In genomic region chr11:57464343-57465181, GRCh38 we compare ENCODE assay signal across 1 cellular context.
TF ChIP-seq lines count a peak whose summit lies in the region.

No MANE protein-coding gene starts in this region.

TF ChIP-seq in K562, 482 proteins besides CTCF, POLR2A, EP300 and RAD21 (continues in another document):
- no peak for TF ChIP-seq ZNF239 (CRISPR knock-in tag; IDR thresholded peaks at IDR 0.05)
- peak; percentile 18 to 65; a peak in 1 of 4 replicates for TF ChIP-seq KDM1A (IDR thresholded peaks at IDR 0.05)
- TF ChIP-seq PHF8 (IDR thresholded peaks at IDR 0.05; ENCODE audit: borderline replicate concordance, low read length) = no peak
- no peak for TF ChIP-seq PRPF4 (IDR thresholded peaks at IDR 0.05; ENCODE audit: insufficient read depth, low read depth, low read length, poor library complexity, severe bottlenecking)
- TF ChIP-seq SIX5 (IDR thresholded peaks at IDR 0.05; ENCODE audit: borderline replicate concordance in 1 of 2, insufficient read depth in 1 of 2, low read depth in 1 of 2, low read length in 2 of 2) = no peak
- TF ChIP-seq ADNP (tag; IDR thresholded peaks at IDR 0.05) = peak; percentile 52; the same call in 1 of the 2 replicates
- no peak for TF ChIP-seq SAP30 (IDR thresholded peaks at IDR 0.05; ENCODE audit: borderline replicate concordance, insufficient read depth, low read depth, low read length, poor library complexity, severe bottlenecking)
- TF ChIP-seq POLR2G (IDR thresholded peaks at IDR 0.05; ENCODE audit: low read depth, low read length) = peak; percentile 67; the same call in 1 of the 2 replicates
- no peak for TF ChIP-seq TAL1 (IDR thresholded peaks at IDR 0.05)
- peak; percentile 73 for TF ChIP-seq CREM (IDR thresholded peaks at IDR 0.05; ENCODE audit: low read depth)
- TF ChIP-seq E2F6 (IDR thresholded peaks at IDR 0.05; ENCODE audit: borderline replicate concordance in 1 of 2, extremely low read depth in 1 of 2, insufficient read depth in 1 of 2, insufficient read length in 1 of 2, low read depth in 1 of 2, low read length in 1 of 2, poor library complexity in 1 of 2, severe bottlenecking in 1 of 2) = peak; percentile 27 to 68
- TF ChIP-seq BHLHE40 (IDR thresholded peaks at IDR 0.05; ENCODE audit: low read length) = peak; percentile 27; the same call in 1 of the 2 replicates
- TF ChIP-seq MYNN (IDR thresholded peaks at IDR 0.05) = no peak
- TF ChIP-seq MYNN (CRISPR knock-in tag; IDR thresholded peaks at IDR 0.05) = no peak
- peak; percentile 93 for TF ChIP-seq RBM25 (IDR thresholded peaks at IDR 0.05; ENCODE audit: low read depth, low read length, severe bottlenecking)
- no peak for TF ChIP-seq BDP1 (IDR thresholded peaks at IDR 0.05; ENCODE audit: insufficient read depth, insufficient read length)
- 0 out of 2 replicates have a peak, but pooled peaks have one; percentile 51 for TF ChIP-seq ZNF24 (IDR thresholded peaks at IDR 0.05)
- peak; percentile 38; the same call in 1 of the 2 replicates for TF ChIP-seq NFE2 (IDR thresholded peaks at IDR 0.05; ENCODE audit: low read depth)
- no peak for TF ChIP-seq USF1 (CRISPR knock-in tag; IDR thresholded peaks at IDR 0.05)
- no peak for TF ChIP-seq POLR3A (IDR thresholded peaks at IDR 0.05; ENCODE audit: borderline replicate concordance, extremely low read depth, insufficient read depth, insufficient read length)
- TF ChIP-seq ZNF785 (CRISPR knock-in tag; IDR thresholded peaks at IDR 0.05) = no peak
- no peak for TF ChIP-seq SUPT5H (IDR thresholded peaks at IDR 0.05)
- no peak for TF ChIP-seq ZFP91 (CRISPR knock-in tag; IDR thresholded peaks at IDR 0.05)
- 0 out of 2 replicates have a peak, but pooled peaks have one; percentile 51 for TF ChIP-seq SAFB (IDR thresholded peaks at IDR 0.05; ENCODE audit: borderline replicate concordance, low read depth, low read length)
- TF ChIP-seq SIN3A (IDR thresholded peaks at IDR 0.05; ENCODE audit: borderline replicate concordance in 2 of 2, control insufficient read depth in 1 of 2, low read depth in 2 of 2, low read length in 2 of 2) = no peak
- TF ChIP-seq GATAD2B (IDR thresholded peaks at IDR 0.05; ENCODE audit: borderline replicate concordance) = no peak
- TF ChIP-seq KAT8 (IDR thresholded peaks at IDR 0.05; ENCODE audit: low read depth) = no peak
- TF ChIP-seq CREB1 (IDR thresholded peaks at IDR 0.05) = peak; percentile 45
- TF ChIP-seq CREB1 (CRISPR knock-in tag; IDR thresholded peaks at IDR 0.05) = no peak
- TF ChIP-seq ATF2 (CRISPR knock-in tag; IDR thresholded peaks at IDR 0.05) = no peak
- no peak for TF ChIP-seq ESRRB (CRISPR knock-in tag; IDR thresholded peaks at IDR 0.05; ENCODE audit: borderline replicate concordance)
- TF ChIP-seq PBX2 (CRISPR knock-in tag; IDR thresholded peaks at IDR 0.05; ENCODE audit: low read depth) = no peak
- no peak for TF ChIP-seq PBX2 (tag; conservative IDR thresholded peaks at IDR 0.05; ENCODE audit: low read depth)
- TF ChIP-seq RNF219 (CRISPR knock-in tag; IDR thresholded peaks at IDR 0.05) = no peak
- TF ChIP-seq ZNF740 (CRISPR knock-in tag; IDR thresholded peaks at IDR 0.05) = no peak
- TF ChIP-seq ZNF740 (tag; IDR thresholded peaks at IDR 0.05) = no peak
- no peak for TF ChIP-seq RB1 (IDR thresholded peaks at IDR 0.05; ENCODE audit: low read depth)
- TF ChIP-seq HMG20A (CRISPR knock-in tag; conservative IDR thresholded peaks at IDR 0.05) = no peak
- TF ChIP-seq ELF1 (tag; IDR thresholded peaks at IDR 0.05) = no peak
- TF ChIP-seq BCOR (IDR thresholded peaks at IDR 0.05) = peak; percentile 92
- TF ChIP-seq EGR1 (conservative IDR thresholded peaks at IDR 0.05) = peak; percentile 48
- TF ChIP-seq L3MBTL2 (IDR thresholded peaks at IDR 0.05) = peak; percentile 58; the same call in 1 of the 2 replicates
- no peak for TF ChIP-seq ZSCAN32 (CRISPR knock-in tag; IDR thresholded peaks at IDR 0.05)
- TF ChIP-seq ATF3 (IDR thresholded peaks at IDR 0.05) = peak; percentile 69
- TF ChIP-seq ATF3 (CRISPR knock-in tag; conservative IDR thresholded peaks at IDR 0.05) = no peak
- no peak for TF ChIP-seq MLX (CRISPR knock-in tag; conservative IDR thresholded peaks at IDR 0.05)
- TF ChIP-seq JUND (IDR thresholded peaks at IDR 0.05; ENCODE audit: borderline replicate concordance, low read depth, low read length) = peak; percentile 22; the same call in 1 of the 2 replicates
- TF ChIP-seq JUND (tag; IDR thresholded peaks at IDR 0.05; ENCODE audit: borderline replicate concordance, low read depth, low read length) = no peak
- TF ChIP-seq ZNF316 (IDR thresholded peaks at IDR 0.05) = no peak
- no peak for TF ChIP-seq RBM22 (IDR thresholded peaks at IDR 0.05; ENCODE audit: low read depth, low read length, poor library complexity, severe bottlenecking)
- no peak for TF ChIP-seq XRCC4 (IDR thresholded peaks at IDR 0.05; ENCODE audit: extremely low read depth, insufficient read depth, insufficient read length)
- TF ChIP-seq HNRNPH1 (optimal IDR thresholded peaks at IDR 0.05; ENCODE audit: low read depth, low read length) = no peak
- no peak for TF ChIP-seq ZNF586 (CRISPR knock-in tag; conservative IDR thresholded peaks at IDR 0.05)
- no peak for TF ChIP-seq ZKSCAN8 (CRISPR knock-in tag; IDR thresholded peaks at IDR 0.05)
- TF ChIP-seq DIDO1 (tag; IDR thresholded peaks at IDR 0.05; ENCODE audit: low read depth) = no peak
- no peak for TF ChIP-seq DNMT1 (IDR thresholded peaks at IDR 0.05)
- peak; percentile 68 for TF ChIP-seq SMARCA5 (IDR thresholded peaks at IDR 0.05)
- TF ChIP-seq TAF15 (IDR thresholded peaks at IDR 0.05; ENCODE audit: low read depth, low read length) = no peak
- TF ChIP-seq MAX (CRISPR knock-in tag; IDR thresholded peaks at IDR 0.05) = peak; percentile 30; the same call in 1 of the 2 replicates
- TF ChIP-seq CEBPB (tag; IDR thresholded peaks at IDR 0.05) = peak; percentile 68
- TF ChIP-seq ZNF449 (CRISPR knock-in tag; IDR thresholded peaks at IDR 0.05) = no peak
